Comparison of ENCODE assay signal across 9 cellular contexts in genomic region chr15:75649045-75649761, GRCh38. TPM values are rescaled to one million over a fixed set of nuclear protein-coding genes. Genes with fewer than 3 reads are reported as not detected.
DNase-seq lines count a peak whose midpoint lies in the region; ATAC-seq and TF ChIP-seq lines count a peak whose summit lies in the region.
"Had no signal": no experiment of that assay in that cellular context is flagged by ENCODE, and none has a peak within 500 bp of the region (broad histone marks: within the 10 kb centered on the region; RNA-seq: fewer than 3 reads in every experiment).

No MANE protein-coding gene starts in this region.

- intact Hi-C loops in Calu3 (cut with micrococcal nuclease; ENCODE audit: unreplicated experiment) = loop anchor here (2.0 to 10.0 kb wide), 3 partner anchors 34 to 284 kb away; partner anchors contain the start of gene MAN2C1
- intact Hi-C loops in activated CD8-positive, alpha-beta T cell treated with anti-CD3 and anti-CD28 coated beads for 36 hours (cut with micrococcal nuclease) = loop anchor here (10.0 kb wide), 1 partner anchor 284 kb away; the partner anchor contains the start of gene MAN2C1

- DNase-seq in Calu3 (no peak), fibroblast of villous mesenchyme (ENCODE audit: low read depth) (no peak), progenitor cell of endocrine pancreas (ENCODE audit: low spot score, unreplicated experiment) (no peak), epidermal melanocyte (ENCODE audit: insufficient read length, low spot score) (no peak), NCI-H1105 (lab: John Stamatoyannopoulos, UW) (no peak), NCI-H226 (no peak)
- DNase-seq in activated CD8-positive, alpha-beta T cell treated with anti-CD3 and anti-CD28 coated beads for 36 hours = no peak
- DNase-seq: NCI-H446 had no signal

- H3K27me3 Mint-ChIP-seq in Calu3 (ENCODE audit: unreplicated experiment) (no peaks in the 10 kb centered on the region), progenitor cell of endocrine pancreas (peaks cover 5% of the 10 kb centered on the region)
- no peaks in the 10 kb centered on the region for H3K27me3 Mint-ChIP-seq in activated CD8-positive, alpha-beta T cell treated with anti-CD3 and anti-CD28 coated beads for 36 hours

- POLR2A ChIA-PET in activated CD8-positive, alpha-beta T cell treated with anti-CD3 and anti-CD28 coated beads for 36 hours (lab: Charles Lee) = no interaction called here

- H3K4me1 Mint-ChIP-seq in Calu3 (ENCODE audit: low read depth, unreplicated experiment) = peaks cover 67% of the 10 kb centered on the region
- H3K4me1 Mint-ChIP-seq in activated CD8-positive, alpha-beta T cell treated with anti-CD3 and anti-CD28 coated beads for 36 hours (ENCODE audit: low read depth) = peaks cover 20% of the 10 kb centered on the region
- H3K4me1 Mint-ChIP-seq in progenitor cell of endocrine pancreas (ENCODE audit: low read depth) = peaks cover 51% of the 10 kb centered on the region

- no peak for ATAC-seq in activated CD8-positive, alpha-beta T cell treated with anti-CD3 and anti-CD28 coated beads for 36 hours
- ATAC-seq in HG02642 (IDR thresholded peaks at IDR 0.05; ENCODE audit: poor library complexity, unreplicated experiment) = no peak

- H3K4me3 ChIP-seq in fibroblast of villous mesenchyme (ENCODE audit: low read depth, low read length) = peak overlapping the region; percentile 91

- H3K4me3 Mint-ChIP-seq in Calu3 (ENCODE audit: low read depth, unreplicated experiment) (peak overlapping the region; percentile 82), progenitor cell of endocrine pancreas (ENCODE audit: low read depth) (peak overlapping the region; percentile 90)
- H3K4me3 Mint-ChIP-seq in activated CD8-positive, alpha-beta T cell treated with anti-CD3 and anti-CD28 coated beads for 36 hours = peak overlapping the region; percentile 79

- CTCF ChIA-PET in Calu3 (lab: Charles Lee) = interaction anchor here (0.6 kb wide), 1 partner anchor 98 kb away, joined by 3 read pairs; no protein-coding TSS in a partner anchor
- CTCF ChIA-PET in activated CD8-positive, alpha-beta T cell treated with anti-CD3 and anti-CD28 coated beads for 36 hours (lab: Charles Lee) = no interaction called here

- no TSS peak for BruUV-seq in Calu3 (replicated peaks; lab: Mats Ljungman, UMichigan)

- TF ChIP-seq CTCF in Calu3 (IDR thresholded peaks at IDR 0.05; ENCODE audit: unreplicated experiment) (no peak), fibroblast of villous mesenchyme (IDR thresholded peaks at IDR 0.05; ENCODE audit: insufficient read depth, low read depth, low read length) (no peak), progenitor cell of endocrine pancreas (IDR thresholded peaks at IDR 0.05; ENCODE audit: unreplicated experiment) (no peak)
- TF ChIP-seq CTCF in activated CD8-positive, alpha-beta T cell treated with anti-CD3 and anti-CD28 coated beads for 36 hours (IDR thresholded peaks at IDR 0.05) = no peak

- H3K9me3 Mint-ChIP-seq in Calu3 (ENCODE audit: low read depth, unreplicated experiment) = no peaks in the 10 kb centered on the region
- H3K9me3 Mint-ChIP-seq in activated CD8-positive, alpha-beta T cell treated with anti-CD3 and anti-CD28 coated beads for 36 hours = no peaks in the 10 kb centered on the region
- H3K9me3 Mint-ChIP-seq in progenitor cell of endocrine pancreas (ENCODE audit: low read depth) = no peaks in the 10 kb centered on the region

- H3K36me3 Mint-ChIP-seq in Calu3 (ENCODE audit: insufficient read depth, unreplicated experiment) = peaks cover 60% of the 10 kb centered on the region
- H3K36me3 Mint-ChIP-seq in activated CD8-positive, alpha-beta T cell treated with anti-CD3 and anti-CD28 coated beads for 36 hours (ENCODE audit: low read depth) = no peaks in the 10 kb centered on the region
- H3K36me3 Mint-ChIP-seq in progenitor cell of endocrine pancreas (ENCODE audit: insufficient read depth) = peaks cover 13% of the 10 kb centered on the region

- H3K27ac Mint-ChIP-seq in Calu3 (ENCODE audit: unreplicated experiment) = no peak overlapping the region
- no peak overlapping the region for H3K27ac Mint-ChIP-seq in activated CD8-positive, alpha-beta T cell treated with anti-CD3 and anti-CD28 coated beads for 36 hours
- H3K27ac Mint-ChIP-seq in progenitor cell of endocrine pancreas = peak overlapping the region; percentile 60

RNA-seq across cellular contexts. Expression of gene SNX33, which starts 1.5 kb away (rescaled TPM):
- total RNA-seq in Calu3 (2022) = 23.2 and 24.1 TPM in 2 replicates
- 1 to 10 TPM; 1.7 to 1.8 TPM for total RNA-seq in activated CD8-positive, alpha-beta T cell treated with anti-CD3 and anti-CD28 coated beads for 36 hours
- total RNA-seq in fibroblast of villous mesenchyme = 19.9 and 23.8 TPM in 2 replicates
- 24.5 and 29.3 TPM in 2 replicates for total RNA-seq in progenitor cell of endocrine pancreas

RNA-seq across cellular contexts. Expression of gene IMP3, which starts 9.2 kb away (rescaled TPM):
- 77.8 and 91.5 TPM in 2 replicates for total RNA-seq in Calu3 (2022)
- 100 to 1,000 TPM; 101 to 105 TPM for total RNA-seq in activated CD8-positive, alpha-beta T cell treated with anti-CD3 and anti-CD28 coated beads for 36 hours
- total RNA-seq in fibroblast of villous mesenchyme = 41.6 and 42.3 TPM in 2 replicates
- 53.7 and 54.0 TPM in 2 replicates for total RNA-seq in progenitor cell of endocrine pancreas

RNA-seq across cellular contexts. Expression of gene SNUPN, which starts 23.7 kb away (rescaled TPM):
- total RNA-seq in Calu3 (2022) = 24.5 and 28.0 TPM in 2 replicates
- 10 to 100 TPM; 28.2 to 28.5 TPM for total RNA-seq in activated CD8-positive, alpha-beta T cell treated with anti-CD3 and anti-CD28 coated beads for 36 hours
- 18.7 and 28.1 TPM in 2 replicates for total RNA-seq in fibroblast of villous mesenchyme
- 16.0 and 21.1 TPM in 2 replicates for total RNA-seq in progenitor cell of endocrine pancreas
